ENCODE assay signal across 13 cellular contexts in the genomic region with DNA sequence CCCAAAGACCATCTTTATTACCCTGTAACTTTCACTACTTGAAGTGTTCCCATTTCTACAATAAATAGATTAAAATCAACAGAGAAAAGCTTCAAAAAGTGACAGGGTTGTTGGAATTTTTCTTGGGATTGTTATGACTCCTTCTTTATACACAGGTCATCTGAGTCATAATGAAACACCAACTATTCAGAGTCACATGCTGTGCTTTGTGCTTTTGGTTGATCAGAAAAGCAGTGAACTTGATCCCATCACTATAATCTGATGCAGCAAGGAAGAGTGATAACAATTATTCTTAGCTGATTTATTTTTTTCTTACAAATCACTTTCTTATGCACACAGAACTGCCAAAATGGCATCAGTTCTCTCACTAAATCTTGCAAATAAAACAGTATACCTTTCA.
A peak's percentile ranks its signal among the peaks of the same experiment; 100 is the strongest.
DNase-seq lines count a peak whose midpoint lies in the region; ATAC-seq and TF ChIP-seq lines count a peak whose summit lies in the region.
"Had no signal": no experiment of that assay in that cellular context is flagged by ENCODE, and none has a peak within 500 bp of the region (broad histone marks: within the 10 kb centered on the region; RNA-seq: fewer than 3 reads in every experiment).

No MANE protein-coding gene starts in this region.

- H3K9me3 Mint-ChIP-seq in chondrocyte (ENCODE audit: low read depth): no peaks in the 10 kb centered on the region
- no peaks in the 10 kb centered on the region for H3K9me3 Mint-ChIP-seq in activated CD4-positive, alpha-beta T cell treated with anti-CD3 and anti-CD28 coated beads, Interleukin-2, amount 10 ng/mL, durations not matched to agents 7 days and 5 days
- H3K9me3 Mint-ChIP-seq: effector memory CD8-positive, alpha-beta T cell; stimulated activated naive CD8-positive, alpha-beta T cell treated with anti-CD3 and anti-CD28 coated beads, Interleukin-15, amount 100 ng/mL, for 72 hours had no signal

- TF ChIP-seq CTCF in AG09319 (IDR thresholded peaks at IDR 0.05; ENCODE audit: low read depth, low read length): no peak
- TF ChIP-seq CTCF in chondrocyte (IDR thresholded peaks at IDR 0.05): no peak

- CTCF ChIA-PET in activated CD4-positive, alpha-beta T cell treated with anti-CD3 and anti-CD28 coated beads, Interleukin-2, amount 10 ng/mL, durations not matched to agents 7 days and 5 days (lab: Charles Lee): no interaction called here

- H3K4me1 Mint-ChIP-seq in chondrocyte (ENCODE audit: low read depth): peaks cover 42% of the 10 kb centered on the region
- no peaks in the 10 kb centered on the region for H3K4me1 Mint-ChIP-seq in activated CD4-positive, alpha-beta T cell treated with anti-CD3 and anti-CD28 coated beads, Interleukin-2, amount 10 ng/mL, durations not matched to agents 7 days and 5 days
- H3K4me1 Mint-ChIP-seq: stimulated activated naive CD8-positive, alpha-beta T cell treated with anti-CD3 and anti-CD28 coated beads, Interleukin-15, amount 100 ng/mL, for 72 hours had no signal

- no peaks in the 10 kb centered on the region for H3K27me3 Mint-ChIP-seq in chondrocyte (ENCODE audit: low read depth)
- H3K27me3 Mint-ChIP-seq in activated CD4-positive, alpha-beta T cell treated with anti-CD3 and anti-CD28 coated beads, Interleukin-2, amount 10 ng/mL, durations not matched to agents 7 days and 5 days: no peaks in the 10 kb centered on the region
- H3K27me3 Mint-ChIP-seq: effector memory CD8-positive, alpha-beta T cell; stimulated activated naive CD8-positive, alpha-beta T cell treated with anti-CD3 and anti-CD28 coated beads, Interleukin-15, amount 100 ng/mL, for 72 hours had no signal

- no peak overlapping the region for H3K4me3 Mint-ChIP-seq in chondrocyte (ENCODE audit: unreplicated experiment)
- no peak overlapping the region for H3K4me3 Mint-ChIP-seq in activated CD4-positive, alpha-beta T cell treated with anti-CD3 and anti-CD28 coated beads, Interleukin-2, amount 10 ng/mL, durations not matched to agents 7 days and 5 days
- H3K4me3 Mint-ChIP-seq: effector memory CD8-positive, alpha-beta T cell; stimulated activated naive CD8-positive, alpha-beta T cell treated with anti-CD3 and anti-CD28 coated beads, Interleukin-15, amount 100 ng/mL, for 72 hours had no signal

- POLR2A ChIA-PET in activated CD4-positive, alpha-beta T cell treated with anti-CD3 and anti-CD28 coated beads, Interleukin-2, amount 10 ng/mL, durations not matched to agents 7 days and 5 days (lab: Charles Lee): no interaction called here

- peak overlapping the region; percentile 38 for H3K27ac Mint-ChIP-seq in chondrocyte (ENCODE audit: unreplicated experiment)
- no peak overlapping the region for H3K27ac Mint-ChIP-seq in activated CD4-positive, alpha-beta T cell treated with anti-CD3 and anti-CD28 coated beads, Interleukin-2, amount 10 ng/mL, durations not matched to agents 7 days and 5 days
- H3K27ac Mint-ChIP-seq: effector memory CD8-positive, alpha-beta T cell; stimulated activated naive CD8-positive, alpha-beta T cell treated with anti-CD3 and anti-CD28 coated beads, Interleukin-15, amount 100 ng/mL, for 72 hours had no signal

- no peaks in the 10 kb centered on the region for H3K36me3 Mint-ChIP-seq in chondrocyte (ENCODE audit: low read depth)
- peaks cover 1% of the 10 kb centered on the region for H3K36me3 Mint-ChIP-seq in activated CD4-positive, alpha-beta T cell treated with anti-CD3 and anti-CD28 coated beads, Interleukin-2, amount 10 ng/mL, durations not matched to agents 7 days and 5 days (ENCODE audit: low read depth)

- DNase-seq in AG09319 (ENCODE audit: extremely low read depth, low read depth): peak; percentile 19
- DNase-seq in NCI-H226: peak; percentile 48
- no peak for DNase-seq in chondrocyte (ENCODE audit: low spot score)
- DNase-seq in kidney glomerular epithelial cell (lab: John Stamatoyannopoulos, UW): peak; percentile 62
- DNase-seq in putamen (ENCODE audit: low spot score): no peak
- DNase-seq in activated CD4-positive, alpha-beta T cell treated with anti-CD3 and anti-CD28 coated beads, Interleukin-2, amount 10 ng/mL, durations not matched to agents 7 days and 5 days: no peak
- DNase-seq: activated gamma-delta T cell treated with Interleukin-2 at 50 U/mL for 16 hours; effector memory CD8-positive, alpha-beta T cell; NCI-H82; stimulated activated CD4-positive, alpha-beta T cell treated with anti-CD3 and anti-CD28 coated beads, Interleukin-1b, Interleukin-23, amount 100 ng/mL, for 48 hours; stimulated activated naive CD8-positive, alpha-beta T cell treated with anti-CD3 and anti-CD28 coated beads, Interleukin-15, amount 100 ng/mL, for 72 hours had no signal

- ATAC-seq in GM21526 (IDR thresholded peaks at IDR 0.05; ENCODE audit: low FRiP score, unreplicated experiment) (no peak), HG03460 (IDR thresholded peaks at IDR 0.05; ENCODE audit: unreplicated experiment) (no peak)
- ATAC-seq: effector memory CD8-positive, alpha-beta T cell; stimulated activated naive CD8-positive, alpha-beta T cell treated with anti-CD3 and anti-CD28 coated beads, Interleukin-15, amount 100 ng/mL, for 72 hours had no signal

Comparison
In these comparisons a context has a peak if more than half of its experiments do, and no peak if none do; other contexts are left out.
1. DNase-seq: peak in AG09319 (single experiment), NCI-H226 (single experiment) and kidney glomerular epithelial cell (single experiment); none in chondrocyte (single experiment), putamen (single experiment) and activated CD4-positive, alpha-beta T cell treated with anti-CD3 and anti-CD28 coated beads, Interleukin-2, amount 10 ng/mL, durations not matched to agents 7 days and 5 days (single experiment).